In the genomic region with DNA sequence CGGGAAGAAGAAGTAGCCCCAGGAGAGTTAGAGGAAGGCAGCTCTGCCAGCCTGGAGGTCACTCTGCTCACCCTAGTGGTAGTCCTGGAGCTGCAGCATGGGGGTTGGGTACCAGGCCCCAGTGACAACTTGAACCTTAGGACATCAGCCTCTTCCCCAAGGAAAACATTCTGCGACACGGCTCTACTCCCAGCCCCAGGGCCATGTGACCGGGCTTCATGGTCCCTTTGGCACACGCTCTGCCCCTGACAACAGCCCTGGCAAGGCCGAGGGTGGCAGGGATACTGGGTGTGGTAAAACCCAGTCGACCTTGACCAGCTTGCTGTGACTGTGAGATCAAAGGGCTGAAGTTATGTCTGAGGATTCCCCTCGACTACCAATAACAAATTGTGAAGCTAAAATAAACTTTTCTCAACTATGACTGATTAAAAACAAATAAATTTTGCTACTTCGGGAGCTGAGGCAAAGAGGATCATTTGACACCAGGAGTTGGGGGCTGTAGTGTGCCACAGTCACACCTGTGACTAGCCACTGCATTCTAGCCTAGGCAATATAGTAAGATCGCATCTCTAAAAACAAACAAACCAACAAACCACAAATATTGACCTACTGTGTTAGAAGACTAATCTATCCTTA, we compare ENCODE assay signal across 8 cellular contexts. TPM values are rescaled to one million over a fixed set of nuclear protein-coding genes. Genes with fewer than 3 reads are reported as not detected.
A peak's percentile ranks its signal among the peaks of the same experiment; 100 is the strongest.
DNase-seq lines count a peak whose midpoint lies in the region; ATAC-seq and TF ChIP-seq lines count a peak whose summit lies in the region.

No MANE protein-coding gene starts in this region.

- peak; percentile 80 for ATAC-seq in GM21786 (IDR thresholded peaks at IDR 0.05; ENCODE audit: unreplicated experiment)

- intact Hi-C loops in esophagus muscularis mucosa (cut with DNase I): no loop called here

- H3K9me3 ChIP-seq in esophagus muscularis mucosa: no peaks in the 10 kb centered on the region

- DNase-seq in GM06990 (ENCODE audit: extremely low read depth, insufficient read length) (peak; percentile 62), NCI-H526 treated with DMSO at 0.1 percent for 48 hours (lab: John Stamatoyannopoulos, UW) (peak; percentile 29), kidney epithelial cell (ENCODE audit: low read depth) (no peak), islet precursor cell (no peak), NCI-H1436 (lab: John Stamatoyannopoulos, UW) (no peak), esophagus muscularis mucosa (ENCODE audit: extremely low spot score) (no peak)
- DNase-seq in activated CD4-positive, alpha-beta T cell treated with anti-CD3 and anti-CD28 coated beads, Interleukin-2, amount 50 U/mL, for 48 hours: no peak

- TF ChIP-seq EP300 in esophagus muscularis mucosa (IDR thresholded peaks at IDR 0.05): no peak

- 68% methylated on average over 10 of the region's 10 CpGs for WGBS in esophagus muscularis mucosa

- H3K27ac ChIP-seq in esophagus muscularis mucosa (replicated peaks in 1 of 4): no peak overlapping the region

- no peak for TF ChIP-seq POLR2A in esophagus muscularis mucosa (IDR thresholded peaks at IDR 0.05; ENCODE audit: low read depth)

- H3K27me3 ChIP-seq in GM06990 (replicated peaks; ENCODE audit: control insufficient read depth, insufficient read depth, low read length): no peaks in the 10 kb centered on the region
- H3K27me3 ChIP-seq in kidney epithelial cell (ENCODE audit: control insufficient read depth, insufficient read depth, low read length): no peaks in the 10 kb centered on the region
- H3K27me3 ChIP-seq in esophagus muscularis mucosa: no peaks in the 10 kb centered on the region

- H3K4me3 ChIP-seq in GM06990 (replicated peaks; ENCODE audit: low read depth, low read length) (no peak overlapping the region), kidney epithelial cell (ENCODE audit: low read depth, low read length) (no peak overlapping the region), esophagus muscularis mucosa (no peak overlapping the region)

- H3K4me1 ChIP-seq in esophagus muscularis mucosa: no peaks in the 10 kb centered on the region

- peak; percentile 65 for TF ChIP-seq CTCF in GM06990 (IDR thresholded peaks at IDR 0.05; ENCODE audit: insufficient read depth, low read length, poor library complexity, severe bottlenecking)
- TF ChIP-seq CTCF in kidney epithelial cell (IDR thresholded peaks at IDR 0.05; ENCODE audit: insufficient read depth, low read length, poor library complexity, severe bottlenecking): peak; percentile 46
- peak in 1 of 3 experiments; percentile 14 for TF ChIP-seq CTCF in esophagus muscularis mucosa (IDR thresholded peaks at IDR 0.05)

- H3K36me3 ChIP-seq in GM06990 (ENCODE audit: control insufficient read depth, insufficient read depth, low read length) (no peaks in the 10 kb centered on the region), kidney epithelial cell (ENCODE audit: control insufficient read depth, insufficient read depth, low read length) (no peaks in the 10 kb centered on the region), esophagus muscularis mucosa (no peaks in the 10 kb centered on the region)

RNA-seq across cellular contexts. Expression of a gene that starts 24.4 kb away (rescaled TPM):
- 47.3 and 59.0 TPM in 2 replicates for total RNA-seq in kidney epithelial cell
- 10 to 100 TPM; 55.0 to 87.2 (median 72.7) TPM for total RNA-seq in esophagus muscularis mucosa

Comparison
In these comparisons a context has a peak if more than half of its experiments do, and no peak if none do; other contexts are left out.
1. DNase-seq: peak in GM06990 (single experiment) and NCI-H526 treated with DMSO at 0.1 percent for 48 hours (single experiment); none in kidney epithelial cell (single experiment), islet precursor cell (single experiment), NCI-H1436 (single experiment), esophagus muscularis mucosa (single experiment) and activated CD4-positive, alpha-beta T cell treated with anti-CD3 and anti-CD28 coated beads, Interleukin-2, amount 50 U/mL, for 48 hours (0 of 2).